ENCODE assay signal across 27 cellular contexts in genomic region chr16:24119807-24120206, GRCh38.
"Had no signal": no experiment of that assay in that cellular context is flagged by ENCODE, and none has a peak within 500 bp of the region (broad histone marks: within the 10 kb centered on the region; RNA-seq: fewer than 3 reads in every experiment).

No MANE protein-coding gene starts in this region.

- H3K4me3 Mint-ChIP-seq: activated CD4-positive, alpha-beta memory T cell treated with anti-CD3 and anti-CD28 coated beads for 36 hours; activated CD4-positive, alpha-beta T cell treated with anti-CD3 and anti-CD28 coated beads, Interleukin-2, amount 10 ng/mL, durations not matched to agents 7 days and 5 days; activated naive CD8-positive, alpha-beta T cell treated with anti-CD3 and anti-CD28 coated beads, Interleukin-2, amount 50 U/mL, for 24 hours; activated T-cell treated with anti-CD3 and anti-CD28 coated beads, Interleukin-2, amount 50 U/mL, for 4 hours; brain had no signal

- H3K27ac ChIP-seq: SK-N-MC, VCaP had no signal

- H3K4me1 Mint-ChIP-seq: activated naive CD8-positive, alpha-beta T cell treated with anti-CD3 and anti-CD28 coated beads, Interleukin-2, amount 50 U/mL, for 24 hours had no signal

- H3K9me3 ChIP-seq: MG63 had no signal

- H3K36me3 Mint-ChIP-seq: brain had no signal

- H3K27me3 Mint-ChIP-seq: activated CD4-positive, alpha-beta memory T cell treated with anti-CD3 and anti-CD28 coated beads for 36 hours; activated CD4-positive, alpha-beta T cell treated with anti-CD3 and anti-CD28 coated beads, Interleukin-2, amount 10 ng/mL, durations not matched to agents 7 days and 5 days; activated naive CD8-positive, alpha-beta T cell treated with anti-CD3 and anti-CD28 coated beads, Interleukin-2, amount 50 U/mL, for 24 hours had no signal

- H3K36me3 ChIP-seq: MG63 had no signal

- ATAC-seq: activated naive CD4-positive, alpha-beta T cell treated with anti-CD3 and anti-CD28 coated beads, Interleukin-2, amount 50 U/mL, for 72 hours; activated naive CD8-positive, alpha-beta T cell treated with anti-CD3 and anti-CD28 coated beads, Interleukin-2, amount 50 U/mL, for 24 hours; activated T-cell treated with anti-CD3 and anti-CD28 coated beads, Interleukin-2, amount 50 U/mL, for 4 hours; Panc1; Right ventricle myocardium inferior had no signal

- H3K4me3 ChIP-seq: MG63, SK-N-MC had no signal

- H3K9me3 Mint-ChIP-seq: activated CD4-positive, alpha-beta memory T cell treated with anti-CD3 and anti-CD28 coated beads for 36 hours; activated CD4-positive, alpha-beta T cell treated with anti-CD3 and anti-CD28 coated beads, Interleukin-2, amount 10 ng/mL, durations not matched to agents 7 days and 5 days; activated naive CD8-positive, alpha-beta T cell treated with anti-CD3 and anti-CD28 coated beads, Interleukin-2, amount 50 U/mL, for 24 hours; activated T-cell treated with anti-CD3 and anti-CD28 coated beads, Interleukin-2, amount 50 U/mL, for 4 hours had no signal

- H3K27ac Mint-ChIP-seq: activated CD4-positive, alpha-beta memory T cell treated with anti-CD3 and anti-CD28 coated beads for 36 hours; activated CD4-positive, alpha-beta T cell treated with anti-CD3 and anti-CD28 coated beads, Interleukin-2, amount 10 ng/mL, durations not matched to agents 7 days and 5 days; activated naive CD8-positive, alpha-beta T cell treated with anti-CD3 and anti-CD28 coated beads, Interleukin-2, amount 50 U/mL, for 24 hours; brain had no signal

- DNase-seq: activated CD4-positive, alpha-beta memory T cell treated with anti-CD3 and anti-CD28 coated beads for 36 hours; activated CD4-positive, alpha-beta T cell treated with anti-CD3 and anti-CD28 coated beads, Interleukin-2, amount 10 ng/mL, durations not matched to agents 7 days and 5 days; activated CD4-positive, CD25-positive, alpha-beta regulatory T cell; activated CD8-positive, alpha-beta memory T cell treated with anti-CD3 and anti-CD28 coated beads for 24 hours; activated effector memory CD4-positive, alpha-beta T cell treated with anti-CD3 and anti-CD28 coated beads, Interleukin-2, amount 50 U/mL, for 16 hours; activated naive CD4-positive, alpha-beta T cell treated with Interleukin-2 at 50 U/mL for 16 hours; activated naive CD8-positive, alpha-beta T cell treated with anti-CD3 and anti-CD28 coated beads, Interleukin-2, amount 50 U/mL, for 24 hours; activated T-cell treated with anti-CD3 and anti-CD28 coated beads, Interleukin-2, amount 50 U/mL, for 4 hours; amniotic stem cell; MG63; NCI-H1105; NCI-H1436; NCI-H1694 treated with DMSO at 0.1 percent for 48 hours; NCI-H2081; NCI-H226; NCI-H510A; NCI-H526 treated with DMSO at 0.1 percent for 48 hours; NK-92 treated with Interleukin-12 subunit alpha and Interleukin-12 subunit beta, amount 100 ng/mL, for 24 hours; OCI-M1; RPMI8226; T-helper 1 cell had no signal
